ENCODE assay signal across 8 cellular contexts in the genomic region with DNA sequence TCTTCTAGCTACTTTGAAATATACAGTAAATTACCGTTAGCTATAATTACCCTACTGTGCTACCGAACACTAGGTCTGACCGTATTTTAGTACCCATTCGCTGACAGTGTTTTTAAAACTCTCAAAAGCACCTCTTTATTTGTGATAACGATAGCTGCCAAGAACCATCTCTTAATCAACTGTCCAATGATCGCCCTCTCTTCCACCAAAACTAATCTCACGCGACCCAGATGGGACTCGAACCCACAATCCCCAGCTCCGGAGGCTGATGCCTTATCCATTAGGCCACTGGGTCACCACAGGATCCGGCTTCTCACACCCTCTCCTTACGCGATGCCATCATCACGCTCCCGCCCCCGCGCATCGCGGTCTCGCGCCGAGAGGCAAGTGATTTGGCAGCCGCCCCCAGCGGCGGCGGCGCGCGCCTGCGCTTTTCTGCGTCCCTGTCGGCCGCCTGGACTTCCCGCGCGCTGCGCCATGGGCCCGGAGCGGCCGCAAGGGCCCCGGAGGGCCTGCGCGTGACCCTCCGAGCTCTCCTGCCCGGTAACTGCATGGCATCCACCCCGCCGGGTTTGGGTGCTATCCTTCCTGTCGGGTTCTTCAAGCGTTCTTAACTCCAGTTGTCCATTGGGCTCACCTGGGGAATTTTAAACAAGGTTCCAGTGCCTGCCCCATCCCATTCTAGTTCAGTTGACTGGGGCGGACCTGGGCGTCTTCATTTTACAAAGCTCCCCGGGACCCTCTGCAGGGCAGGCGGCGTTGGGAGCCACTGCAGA. TPM values are rescaled to one million over a fixed set of nuclear protein-coding genes. Genes with fewer than 3 reads are reported as not detected.
DNase-seq lines count a peak whose midpoint lies in the region; ATAC-seq, FAIRE-seq and TF ChIP-seq lines count a peak whose summit lies in the region.

No MANE protein-coding gene starts in this region.

- SMC1A ChIA-PET in GM12878 (lab: Charles Lee; ENCODE audit: uncharacterized antibody, unreplicated experiment): interaction anchor here (0.8 to 1.4 kb wide), 6 partner anchors 11 to 301 kb away, joined by 3 to 6 read pairs (median 4); partner anchors contain the start of genes C17orf58 and KPNA2

- H2AFZ ChIP-seq in GM12878 (ENCODE audit: control insufficient read depth, low read depth, low read length): peak overlapping the region; percentile 88

- DNase-seq in 8988T (peak; percentile 76), NCI-H2029 treated with DMSO at 0.1 percent for 48 hours (lab: John Stamatoyannopoulos, UW) (peak; percentile 59), T1000 (lab: John Stamatoyannopoulos, UW) (peak; percentile 99), GM12878 (ENCODE audit: low read depth, low spot score) (peak; percentile 97), hypothalamus (lab: John Stamatoyannopoulos, UW) (peak; percentile 76 to 98 (median 91)), retinal pigment epithelial cell (ENCODE audit: low read depth) (peak; percentile 68)

- H3K4me3 ChIP-seq in GM12878 (peak overlapping the region; percentile 77), retinal pigment epithelial cell (ENCODE audit: low read length) (peak overlapping the region; percentile 72)

- RAD21 ChIA-PET in GM12878 (lab: Charles Lee; ENCODE audit: unreplicated experiment): interaction anchor here (0.5 to 1.7 kb wide), 2 partner anchors 16 to 741 kb away, joined by 3 to 10 read pairs; partner anchors contain the start of gene KPNA2

- H3K9me3 ChIP-seq in GM12878 (replicated peaks; ENCODE audit: control insufficient read depth, insufficient read depth, low read length): no peaks in the 10 kb centered on the region

- POLR2A ChIA-PET in GM12878 (lab: Charles Lee): interaction anchor here (0.6 to 2.5 kb wide), 6 partner anchors 10 to 25 kb away, joined by 3 to 12 read pairs (median 6); partner anchors contain the start of gene KPNA2

- in situ Hi-C loops in GM12878 (cut with MboI): no loop called here

- under 1% methylated on average over 54 of the region's 54 CpGs for WGBS in GM12878 (ENCODE audit: insufficient coverage, insufficient replicate concordance, low lambda C conversion rate, missing lambda C conversion rate)

- H3K27ac ChIP-seq in GM12878 (ENCODE audit: control insufficient read depth, insufficient read depth): peak overlapping the region; percentile 70

- no peak for TF ChIP-seq RAD21 in GM12878 (IDR thresholded peaks at IDR 0.05; ENCODE audit: insufficient read depth, low read depth, low read length)

- ATAC-seq in GM18517 (IDR thresholded peaks at IDR 0.05; ENCODE audit: unreplicated experiment): peak; percentile 90
- peak; percentile 78 for ATAC-seq in HG03039 (IDR thresholded peaks at IDR 0.05; ENCODE audit: unreplicated experiment)
- ATAC-seq in GM12878: peak; percentile 98

- H3K36me3 ChIP-seq in GM12878 (ENCODE audit: control insufficient read depth in 2 of 2, insufficient read depth in 2 of 2, low read length in 1 of 2): no peaks in the 10 kb centered on the region

- H3K27me3 ChIP-seq in GM12878 (replicated peaks in 1 of 2; ENCODE audit: control insufficient read depth in 2 of 2, insufficient read depth in 2 of 2, low read length in 1 of 2): peaks cover 0 to 2% of the 10 kb centered on the region in 2 experiments; a peak in 1 of 4 replicates

- BruUV-seq in GM12878 (replicated peaks; lab: Mats Ljungman, UMichigan): no TSS peak

- FAIRE-seq in GM12878 (lab: Jason Lieb, UNC): peak; percentile 95

- H3K79me2 ChIP-seq in GM12878 (ENCODE audit: control insufficient read depth, insufficient read depth, low read length): no peaks in the 10 kb centered on the region

- intact Hi-C loops in GM12878 (cut with micrococcal nuclease; ENCODE audit: unreplicated experiment): loop anchor here (2.0 to 10.0 kb wide), 2 partner anchors 15 to 445 kb away; partner anchors contain the start of gene KPNA2

- no peaks in the 10 kb centered on the region for H3K4me1 ChIP-seq in GM12878 (ENCODE audit: control insufficient read depth, insufficient read depth, low read length)

- TF ChIP-seq POLR2A in GM12878 (IDR thresholded peaks at IDR 0.05; ENCODE audit: low read depth, low read length): peak; percentile 87

- H4K20me1 ChIP-seq in GM12878 (ENCODE audit: control insufficient read depth, insufficient read depth): no peaks in the 10 kb centered on the region

- peak overlapping the region; percentile 84 for H3K4me2 ChIP-seq in GM12878 (ENCODE audit: control insufficient read depth, insufficient read depth)

- peak overlapping the region; percentile 77 for H3K9ac ChIP-seq in GM12878 (ENCODE audit: control insufficient read depth, insufficient read depth, low read length)

- TF ChIP-seq EP300 in GM12878 (IDR thresholded peaks at IDR 0.05; ENCODE audit: borderline replicate concordance in 1 of 2, control insufficient read depth in 1 of 2, low read depth in 2 of 2, low read length in 2 of 2): no peak; a peak in 1 of 4 replicates

- CTCF ChIA-PET in GM12878 (lab: Yijun Ruan, JAX): interaction anchor here (0.7 to 2.0 kb wide), 7 partner anchors 8 to 478 kb away, joined by 3 to 13 read pairs (median 5); no protein-coding TSS in a partner anchor

- TF ChIP-seq CTCF in GM12878 (IDR thresholded peaks at IDR 0.05 in 2 of 3, conservative IDR thresholded peaks at IDR 0.05 in 1 of 3; ENCODE audit: control insufficient read depth in 2 of 3, extremely low read depth in 1 of 3, insufficient read depth in 1 of 3, low read depth in 3 of 3, low read length in 3 of 3): peak; percentile 19 to 53 (median 41); a peak in 5 of 6 replicates
- peak; percentile 20 for TF ChIP-seq CTCF in retinal pigment epithelial cell (conservative IDR thresholded peaks at IDR 0.05; ENCODE audit: low read depth, low read length)

TF ChIP-seq in GM12878, 131 proteins besides CTCF, POLR2A, EP300 and RAD21 (continues in another document):
- TF ChIP-seq MXI1 (IDR thresholded peaks at IDR 0.05; ENCODE audit: low read depth, low read length) (peak; percentile 70), RUNX3 (IDR thresholded peaks at IDR 0.05; ENCODE audit: low read length) (peak; percentile 99), ETV6 (conservative IDR thresholded peaks at IDR 0.05 in 1 of 2, IDR thresholded peaks at IDR 0.05 in 1 of 2; ENCODE audit: borderline replicate concordance in 1 of 2, low read depth in 1 of 2) (no peak), TCF7 (IDR thresholded peaks at IDR 0.05; ENCODE audit: borderline replicate concordance) (peak; percentile 53; the same call in 1 of the 2 replicates), BCL11A (IDR thresholded peaks at IDR 0.05; ENCODE audit: low read depth, low read length) (peak; percentile 55; the same call in 1 of the 2 replicates)
- TF ChIP-seq, protein P1, sequence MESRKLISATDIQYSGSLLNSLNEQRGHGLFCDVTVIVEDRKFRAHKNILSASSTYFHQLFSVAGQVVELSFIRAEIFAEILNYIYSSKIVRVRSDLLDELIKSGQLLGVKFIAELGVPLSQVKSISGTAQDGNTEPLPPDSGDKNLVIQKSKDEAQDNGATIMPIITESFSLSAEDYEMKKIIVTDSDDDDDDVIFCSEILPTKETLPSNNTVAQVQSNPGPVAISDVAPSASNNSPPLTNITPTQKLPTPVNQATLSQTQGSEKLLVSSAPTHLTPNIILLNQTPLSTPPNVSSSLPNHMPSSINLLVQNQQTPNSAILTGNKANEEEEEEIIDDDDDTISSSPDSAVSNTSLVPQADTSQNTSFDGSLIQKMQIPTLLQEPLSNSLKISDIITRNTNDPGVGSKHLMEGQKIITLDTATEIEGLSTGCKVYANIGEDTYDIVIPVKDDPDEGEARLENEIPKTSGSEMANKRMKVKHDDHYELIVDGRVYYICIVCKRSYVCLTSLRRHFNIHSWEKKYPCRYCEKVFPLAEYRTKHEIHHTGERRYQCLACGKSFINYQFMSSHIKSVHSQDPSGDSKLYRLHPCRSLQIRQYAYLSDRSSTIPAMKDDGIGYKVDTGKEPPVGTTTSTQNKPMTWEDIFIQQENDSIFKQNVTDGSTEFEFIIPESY (IDR thresholded peaks at IDR 0.05): no peak

RNA-seq across cellular contexts. Expression of gene KPNA2, which starts 15.7 kb away (rescaled TPM):
- total RNA-seq in GM12878 (2013; cell fraction: nucleolus; rRNA removed): 26.9 and 31.7 TPM in 2 replicates
- total RNA-seq in GM12878 (2014; rRNA removed) (202 and 211 TPM in 2 replicates), GM12878 (2014; rRNA removed; fragmentation: Illumina TruSeq; extraction: Trizol) (244 and 260 TPM in 2 replicates), GM12878 (2021) (242 and 254 TPM in 2 replicates)
- 88.2 TPM for polyA plus RNA-seq in GM12878 (2011; ENCODE audit: low read depth)
- polyA plus RNA-seq in GM12878 (2011; rRNA removed) (201 and 232 TPM in 2 replicates), GM12878 (2014; fragmentation: Illumina TruSeq; extraction: Trizol) (307 and 332 TPM in 2 replicates), GM12878 (2014; fragmentation: Nextera tagmentation; extraction: Ambion mirVana) (100 to 1,000 TPM; 647 to 731 TPM), GM12878 (2014; rRNA removed) (211 and 212 TPM in 2 replicates), GM12878 (2016; fragmentation: Nextera tagmentation; extraction: Ambion mirVana) (100 to 1,000 TPM; 567 to 584 TPM)
- polyA plus RNA-seq in GM12878 (2011; cell fraction: cytosol; rRNA removed): 251 and 257 TPM in 2 replicates
- 136 and 222 TPM in 2 replicates for polyA plus RNA-seq in GM12878 (2011; cell fraction: nucleus; rRNA removed)
- 103 and 109 TPM in 2 replicates for polyA plus RNA-seq in GM12878 (2012)
- 333 and 392 TPM in 2 replicates for polyA minus RNA-seq in GM12878 (2011; rRNA and poly(A)+ RNA removed)
- polyA minus RNA-seq in GM12878 (2011; cell fraction: cytosol; rRNA and poly(A)+ RNA removed): 116 and 120 TPM in 2 replicates
- polyA minus RNA-seq in GM12878 (2011; cell fraction: nucleus; rRNA and poly(A)+ RNA removed): 62.3 and 107 TPM in 2 replicates

RNA-seq across cellular contexts. Expression of gene C17orf58, which starts 23.6 kb away (rescaled TPM):
- 0.56 and 1.4 TPM in 2 replicates for total RNA-seq in GM12878 (2013; cell fraction: nucleolus; rRNA removed)
- total RNA-seq in GM12878 (2014; rRNA removed) (9.3 and 10.1 TPM in 2 replicates), GM12878 (2014; rRNA removed; fragmentation: Illumina TruSeq; extraction: Trizol) (4.6 and 5.6 TPM in 2 replicates), GM12878 (2021) (5.8 and 6.4 TPM in 2 replicates)
- polyA plus RNA-seq in GM12878 (2011; ENCODE audit: low read depth): 5.2 TPM
- polyA plus RNA-seq in GM12878 (2011; rRNA removed) (6.6 and 7.1 TPM in 2 replicates), GM12878 (2014; fragmentation: Illumina TruSeq; extraction: Trizol) (5.9 TPM in 2 replicates), GM12878 (2014; fragmentation: Nextera tagmentation; extraction: Ambion mirVana) (1 to 10 TPM; 3.3 to 3.4 TPM), GM12878 (2014; rRNA removed) (7.0 and 8.1 TPM in 2 replicates), GM12878 (2016; fragmentation: Nextera tagmentation; extraction: Ambion mirVana) (10 to 100 TPM in 1 of 2 experiments, 1 to 10 TPM in 1; 9.4 to 12.3 TPM)
- 3.8 and 7.5 TPM in 2 replicates for polyA plus RNA-seq in GM12878 (2011; cell fraction: cytosol; rRNA removed)
- polyA plus RNA-seq in GM12878 (2011; cell fraction: nucleus; rRNA removed): 2.9 and 4.0 TPM in 2 replicates
- polyA plus RNA-seq in GM12878 (2012): 4.8 and 6.4 TPM in 2 replicates
- 3.5 and 4.0 TPM in 2 replicates for polyA minus RNA-seq in GM12878 (2011; rRNA and poly(A)+ RNA removed)
- polyA minus RNA-seq in GM12878 (2011; cell fraction: cytosol; rRNA and poly(A)+ RNA removed): 1.6 and 4.3 TPM in 2 replicates
- 1.2 and 1.4 TPM in 2 replicates for polyA minus RNA-seq in GM12878 (2011; cell fraction: nucleus; rRNA and poly(A)+ RNA removed)

Comparison
In these comparisons a context has a peak if more than half of its experiments do, and no peak if none do; other contexts are left out.
1. Peak in every context shown above with its lines: DNase-seq, ATAC-seq, H3K4me3 ChIP-seq and H3K27ac ChIP-seq.